22 cellular contexts compared by ENCODE assay signal in genomic region chr4:188437535-188437934, GRCh38.
"Had no signal": no experiment of that assay in that cellular context is flagged by ENCODE, and none has a peak within 500 bp of the region (broad histone marks: within the 10 kb centered on the region; RNA-seq: fewer than 3 reads in every experiment).

No MANE protein-coding gene starts in this region.

- H3K27me3 Mint-ChIP-seq: activated CD4-positive, alpha-beta T cell treated with anti-CD3 and anti-CD28 coated beads, Interleukin-2, amount 10 ng/mL, durations not matched to agents 24 days and 14 days; activated T-cell treated with anti-CD3 and anti-CD28 coated beads, Interleukin-2, amount 50 U/mL, for 24 hours; central memory CD8-positive, alpha-beta T cell; naive thymus-derived CD4-positive, alpha-beta T cell had no signal

- ATAC-seq: activated CD8-positive, alpha-beta T cell treated with anti-CD3 and anti-CD28 coated beads, Interleukin-2, amount 10 ng/mL, durations not matched to agents 7 days and 5 days; body of pancreas; heart right ventricle; naive thymus-derived CD4-positive, alpha-beta T cell; psoas muscle; sciatic nerve had no signal

- H3K9me3 ChIP-seq: body of pancreas, esophagus muscularis mucosa, heart right ventricle, psoas muscle, stomach, vagina had no signal

- H3K4me2 ChIP-seq: neural progenitor cell, smooth muscle cell had no signal

- H3K27me3 ChIP-seq: body of pancreas, esophagus muscularis mucosa, heart right ventricle, neural progenitor cell, stomach, vagina had no signal

- DNase-seq: activated CD4-positive, alpha-beta T cell treated with anti-CD3 and anti-CD28 coated beads, Interleukin-2, amount 10 ng/mL, durations not matched to agents 24 days and 14 days; activated CD8-positive, alpha-beta T cell treated with anti-CD3 and anti-CD28 coated beads, Interleukin-2, amount 10 ng/mL, durations not matched to agents 7 days and 5 days; activated naive CD4-positive, alpha-beta T cell treated with anti-CD3 and anti-CD28 coated beads for 36 hours; activated T-cell treated with anti-CD3 and anti-CD28 coated beads, Interleukin-2, amount 50 U/mL, for 24 hours; body of pancreas; heart right ventricle; immature natural killer cell; kidney glomerular epithelial cell; mesendoderm; naive thymus-derived CD4-positive, alpha-beta T cell; psoas muscle; stimulated activated CD4-positive, alpha-beta T cell treated with anti-CD3 and anti-CD28 coated beads, Interleukin-4, amount 100 ng/mL, for 1 hour; stomach; trophoblast cell had no signal

- H3K9ac ChIP-seq: neural progenitor cell had no signal

- H2AFZ ChIP-seq: neural progenitor cell had no signal

- H3K27ac ChIP-seq: body of pancreas, coronary artery, esophagus muscularis mucosa, heart right ventricle, neural progenitor cell, psoas muscle, stomach, vagina had no signal

- H3K4me3 Mint-ChIP-seq: activated CD4-positive, alpha-beta T cell treated with anti-CD3 and anti-CD28 coated beads, Interleukin-2, amount 10 ng/mL, durations not matched to agents 24 days and 14 days; activated CD8-positive, alpha-beta T cell treated with anti-CD3 and anti-CD28 coated beads, Interleukin-2, amount 10 ng/mL, durations not matched to agents 7 days and 5 days; activated naive CD4-positive, alpha-beta T cell treated with anti-CD3 and anti-CD28 coated beads for 36 hours; activated T-cell treated with anti-CD3 and anti-CD28 coated beads, Interleukin-2, amount 50 U/mL, for 24 hours; central memory CD8-positive, alpha-beta T cell; immature natural killer cell; naive thymus-derived CD4-positive, alpha-beta T cell; neural progenitor cell had no signal

- H3K4me3 ChIP-seq: body of pancreas, coronary artery, esophagus muscularis mucosa, heart right ventricle, neural progenitor cell, psoas muscle, smooth muscle cell, stomach, vagina had no signal

- H3K36me3 ChIP-seq: esophagus muscularis mucosa, heart right ventricle, neural progenitor cell, stomach, vagina had no signal

- H3K4me1 ChIP-seq: body of pancreas, psoas muscle, stomach, vagina had no signal

- H3K27ac Mint-ChIP-seq: activated CD8-positive, alpha-beta T cell treated with anti-CD3 and anti-CD28 coated beads, Interleukin-2, amount 10 ng/mL, durations not matched to agents 7 days and 5 days; activated naive CD4-positive, alpha-beta T cell treated with anti-CD3 and anti-CD28 coated beads for 36 hours; activated T-cell treated with anti-CD3 and anti-CD28 coated beads, Interleukin-2, amount 50 U/mL, for 24 hours; activated T-helper 2 cell treated with anti-CD3 and anti-CD28 coated beads, Interferon-gamma antibody, Interleukin-2, Interleukin-4, amounts not matched to agents 10 μg/mL and 5 μg/mL and 100 μg/mL, durations not matched to agents 14 hours and 24 hours and 36 hours; immature natural killer cell; naive thymus-derived CD4-positive, alpha-beta T cell; neural progenitor cell had no signal

- H3K4me1 Mint-ChIP-seq: activated CD4-positive, alpha-beta T cell treated with anti-CD3 and anti-CD28 coated beads, Interleukin-2, amount 10 ng/mL, durations not matched to agents 24 days and 14 days; central memory CD8-positive, alpha-beta T cell; immature natural killer cell; naive thymus-derived CD4-positive, alpha-beta T cell had no signal
